Comparison of ENCODE assay signal across 8 cellular contexts in the genomic region with DNA sequence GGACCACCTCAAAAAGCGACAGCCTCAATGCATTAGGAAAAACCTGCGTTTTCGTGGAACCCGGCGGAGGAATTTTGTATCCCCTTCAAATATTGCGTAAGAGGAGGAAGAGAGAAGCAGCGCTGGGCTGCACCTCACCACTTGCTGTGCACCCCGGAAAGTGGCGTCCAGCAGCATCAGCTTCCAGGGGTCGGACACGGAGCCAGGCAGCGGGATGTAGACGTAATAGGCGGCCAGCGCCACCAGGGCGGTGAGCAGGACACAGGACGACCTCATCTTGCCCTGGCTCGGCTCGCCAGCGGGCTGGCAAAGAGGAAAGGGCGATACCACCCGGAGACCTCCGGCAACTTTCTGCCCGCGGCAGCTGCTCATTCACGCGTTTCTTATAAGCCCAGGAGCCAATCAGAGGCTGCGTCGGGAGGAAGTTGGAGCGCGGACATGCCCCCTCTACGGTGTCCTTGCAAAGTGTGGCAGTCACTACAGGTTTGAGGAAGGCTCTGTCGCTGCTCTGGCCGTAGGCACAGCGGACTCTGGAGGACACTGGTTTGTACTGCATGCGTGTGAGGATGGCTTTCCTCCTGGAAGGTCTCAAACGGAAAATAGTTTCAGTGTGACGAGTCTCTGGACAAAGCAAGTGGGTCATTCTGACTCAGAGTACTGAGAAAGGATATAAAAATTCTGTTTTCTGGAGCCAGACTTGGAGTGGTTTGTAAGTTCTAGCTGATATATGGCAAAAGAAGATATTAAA. TPM values are rescaled to one million over a fixed set of nuclear protein-coding genes. Genes with fewer than 3 reads are reported as not detected.
DNase-seq lines count a peak whose midpoint lies in the region; ATAC-seq and TF ChIP-seq lines count a peak whose summit lies in the region.

A gene with protein sequence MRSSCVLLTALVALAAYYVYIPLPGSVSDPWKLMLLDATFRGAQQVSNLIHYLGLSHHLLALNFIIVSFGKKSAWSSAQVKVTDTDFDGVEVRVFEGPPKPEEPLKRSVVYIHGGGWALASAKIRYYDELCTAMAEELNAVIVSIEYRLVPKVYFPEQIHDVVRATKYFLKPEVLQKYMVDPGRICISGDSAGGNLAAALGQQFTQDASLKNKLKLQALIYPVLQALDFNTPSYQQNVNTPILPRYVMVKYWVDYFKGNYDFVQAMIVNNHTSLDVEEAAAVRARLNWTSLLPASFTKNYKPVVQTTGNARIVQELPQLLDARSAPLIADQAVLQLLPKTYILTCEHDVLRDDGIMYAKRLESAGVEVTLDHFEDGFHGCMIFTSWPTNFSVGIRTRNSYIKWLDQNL (minus strand): TSS at position 359 of the 748 bp plus-strand sequence. CDS start 83 bp downstream, at position 276.

- H3K27me3 ChIP-seq in left ventricle myocardium inferior (ENCODE audit: low read depth): no peaks in the 10 kb centered on the region

- DNase-seq in GM13976 (ENCODE audit: low spot score): peak; percentile 90
- peak; percentile 99 for DNase-seq in NCI-H146 (lab: John Stamatoyannopoulos, UW)
- DNase-seq in T-helper 1 cell: peak; percentile 21 to 89 (median 46)
- DNase-seq in amniotic stem cell (lab: John Stamatoyannopoulos, UW): peak; percentile 99
- DNase-seq in left ventricle myocardium inferior: peak; percentile 89
- peak; percentile 75 for DNase-seq in progenitor cell of endocrine pancreas (ENCODE audit: low spot score, unreplicated experiment)

- H3K27ac ChIP-seq in left ventricle myocardium inferior (replicated peaks): peak within 1 kb of the TSS; percentile 92
- peak within 1 kb of the TSS; percentile 75 for H3K27ac ChIP-seq in urinary bladder (ENCODE audit: low read depth)

- peak; percentile 100 for ATAC-seq in HG02870 (IDR thresholded peaks at IDR 0.05; ENCODE audit: unreplicated experiment)

- peaks cover 15% of the 10 kb centered on the region for H3K4me1 Mint-ChIP-seq in progenitor cell of endocrine pancreas (ENCODE audit: low read depth)

- peak; percentile 85 for TF ChIP-seq CTCF in GM13976 (IDR thresholded peaks at IDR 0.05; ENCODE audit: borderline replicate concordance, control extremely low read depth, extremely low read depth, insufficient read depth, missing control alignments)
- TF ChIP-seq CTCF in left ventricle myocardium inferior (IDR thresholded peaks at IDR 0.05; ENCODE audit: borderline replicate concordance): peak; percentile 93
- peak; percentile 72 for TF ChIP-seq CTCF in progenitor cell of endocrine pancreas (IDR thresholded peaks at IDR 0.05; ENCODE audit: unreplicated experiment)

- H3K4me3 Mint-ChIP-seq in progenitor cell of endocrine pancreas (ENCODE audit: low read depth): peak within 1 kb of the TSS; percentile 94

- no peaks in the 10 kb centered on the region for H3K27me3 Mint-ChIP-seq in progenitor cell of endocrine pancreas

- H3K4me1 ChIP-seq in left ventricle myocardium inferior: peaks cover 49% of the 10 kb centered on the region
- no peaks in the 10 kb centered on the region for H3K4me1 ChIP-seq in urinary bladder (ENCODE audit: insufficient read depth)

- peak within 1 kb of the TSS; percentile 94 for H3K27ac Mint-ChIP-seq in progenitor cell of endocrine pancreas

- in situ Hi-C loops in GM13976 (cut with MboI; ENCODE audit: low sequenced_read_pairs, unreplicated experiment): no loop called here

- H3K9me3 ChIP-seq in left ventricle myocardium inferior (replicated peaks): no peaks in the 10 kb centered on the region

- under 1% methylated on average over 38 of the region's 38 CpGs for WGBS in urinary bladder

- H3K36me3 ChIP-seq in left ventricle myocardium inferior (no peaks in the 10 kb centered on the region), urinary bladder (ENCODE audit: insufficient read depth) (no peaks in the 10 kb centered on the region)

- no peaks in the 10 kb centered on the region for H3K9me3 Mint-ChIP-seq in progenitor cell of endocrine pancreas (ENCODE audit: low read depth)

- H3K4me3 ChIP-seq in left ventricle myocardium inferior: peak within 1 kb of the TSS; percentile 79
- peak within 1 kb of the TSS; percentile 77 for H3K4me3 ChIP-seq in urinary bladder (ENCODE audit: low read depth, low read length)

- H3K36me3 Mint-ChIP-seq in progenitor cell of endocrine pancreas (ENCODE audit: insufficient read depth): no peaks in the 10 kb centered on the region

- intact Hi-C loops in left ventricle myocardium inferior (cut with micrococcal nuclease): no loop called here

RNA-seq across cellular contexts. Expression of the gene that starts here (rescaled TPM):
- total RNA-seq in left ventricle myocardium inferior: 58.6 TPM
- total RNA-seq in progenitor cell of endocrine pancreas: 2.1 and 2.5 TPM in 2 replicates
- total RNA-seq in urinary bladder: 8.9 TPM
- 2.8 TPM for polyA plus RNA-seq in urinary bladder

Comparison
In these comparisons a context has a peak if more than half of its experiments do, and no peak if none do; other contexts are left out.
1. Peak in every context shown above with its lines: DNase-seq, ATAC-seq, H3K4me3 ChIP-seq and H3K27ac ChIP-seq.
2. DNase-seq: peak in every context shown above with its lines; median percentile 99 in NCI-H146; 99 in amniotic stem cell; 90 in GM13976; 89 in left ventricle myocardium inferior; 75 in progenitor cell of endocrine pancreas; 46 in T-helper 1 cell.